In genomic region chr20:63253438-63254236, GRCh38 we compare ENCODE assay signal across 11 cellular contexts. TPM values are rescaled to one million over a fixed set of nuclear protein-coding genes. Genes with fewer than 3 reads are reported as not detected.
DNase-seq lines count a peak whose midpoint lies in the region; ATAC-seq and TF ChIP-seq lines count a peak whose summit lies in the region.
"Had no signal": no experiment of that assay in that cellular context is flagged by ENCODE, and none has a peak within 500 bp of the region (broad histone marks: within the 10 kb centered on the region; RNA-seq: fewer than 3 reads in every experiment).

No MANE protein-coding gene starts in this region.

- H3K9me3 ChIP-seq in H9 (ENCODE audit: control insufficient read depth, low read depth, low read length) (no peaks in the 10 kb centered on the region), psoas muscle (no peaks in the 10 kb centered on the region)
- H3K9me3 ChIP-seq: HAP-1 had no signal

- intact Hi-C loops in psoas muscle (cut with DNase I), result no loop called here

- no peaks in the 10 kb centered on the region for H3K36me3 ChIP-seq in psoas muscle (ENCODE audit: insufficient read depth in 1 of 2, low read depth in 1 of 2)
- H3K36me3 ChIP-seq: HAP-1 had no signal

- no peak overlapping the region for H2BK20ac ChIP-seq in H9 (ENCODE audit: low read depth, low read length, poor library complexity, severe bottlenecking)

- H3K4me2 ChIP-seq in H9 (ENCODE audit: insufficient read depth, insufficient read length, low read length), result peak overlapping the region; percentile 49

- H2BK120ac ChIP-seq in H9 (ENCODE audit: low read depth, low read length, poor library complexity, severe bottlenecking), result no peak overlapping the region

- no peak overlapping the region for H3K56ac ChIP-seq in H9 (ENCODE audit: insufficient read length, low read depth, low read length)

- TF ChIP-seq CTCF in H9 (conservative IDR thresholded peaks at IDR 0.05) (no peak), psoas muscle (IDR thresholded peaks at IDR 0.05) (no peak)

- no peaks in the 10 kb centered on the region for H3K79me2 ChIP-seq in H9 (ENCODE audit: insufficient read depth, low read length)

- H4K8ac ChIP-seq in H9 (replicated peaks; ENCODE audit: insufficient read length, low read depth, low read length), result no peak overlapping the region

- no peak overlapping the region for H3K27ac Mint-ChIP-seq in H9
- no peak overlapping the region for H3K27ac Mint-ChIP-seq in effector memory CD8-positive, alpha-beta T cell
- H3K27ac Mint-ChIP-seq: activated naive CD4-positive, alpha-beta T cell treated with anti-CD3 and anti-CD28 coated beads, Interleukin-2, amount 10 ng/mL, durations not matched to agents 7 days and 5 days had no signal

- H3K79me1 ChIP-seq in H9 (ENCODE audit: insufficient read depth, low read depth, low read length, poor library complexity, severe bottlenecking), result no peaks in the 10 kb centered on the region

- H3K4me3 ChIP-seq in psoas muscle, result peak overlapping the region; percentile 44
- H3K4me3 ChIP-seq: HAP-1 had no signal

- no peak overlapping the region for H2BK15ac ChIP-seq in H9 (ENCODE audit: low read depth, low read length)

- peaks cover 0 to 4% (median 0%) of the 10 kb centered on the region in 3 experiments; a peak in 1 of 7 replicates for H3K36me3 Mint-ChIP-seq in H9 (ENCODE audit: insufficient read depth in 1 of 3, low read depth in 3 of 3)
- H3K36me3 Mint-ChIP-seq in effector memory CD8-positive, alpha-beta T cell (ENCODE audit: insufficient read depth), result no peaks in the 10 kb centered on the region
- H3K36me3 Mint-ChIP-seq: activated naive CD4-positive, alpha-beta T cell treated with anti-CD3 and anti-CD28 coated beads, Interleukin-2, amount 10 ng/mL, durations not matched to agents 7 days and 5 days had no signal

- no CpG with 5 or more reads among the region's 90 CpGs for WGBS in H9 (ENCODE audit: extremely low coverage, insufficient read length, low lambda C conversion rate)
- 0 to 1% (median 1%) methylated on average over 49 to 89 of the region's 90 CpGs for WGBS in psoas muscle, 3 donors

- H2BK12ac ChIP-seq in H9 (ENCODE audit: insufficient read length, low read depth, low read length), result no peak overlapping the region

- no peak overlapping the region for H3K9ac ChIP-seq in H9 (ENCODE audit: extremely low read depth, insufficient read length, low read length)

- H2AFZ ChIP-seq in H9 (ENCODE audit: low read length), result no peak overlapping the region

- H4K5ac ChIP-seq in H9 (ENCODE audit: insufficient read length, low read depth, low read length), result no peak overlapping the region

- peaks cover 4% of the 10 kb centered on the region; the same call in 1 of the 2 replicates for H3K27me3 ChIP-seq in H9 (ENCODE audit: insufficient read depth, low read length)
- peaks cover 0 to 73% (median 34%) of the 10 kb centered on the region in 3 donors for H3K27me3 ChIP-seq in psoas muscle (ENCODE audit: insufficient read depth in 3 of 3, low read length in 2 of 3)

- H3K27me3 Mint-ChIP-seq in H9 (ENCODE audit: low read depth), result peaks cover 61% of the 10 kb centered on the region
- peaks cover 69 to 92% of the 10 kb centered on the region in 2 donors for H3K27me3 Mint-ChIP-seq in effector memory CD8-positive, alpha-beta T cell

- H4K20me1 ChIP-seq in H9 (ENCODE audit: control insufficient read depth, insufficient read depth, insufficient read length), result no peaks in the 10 kb centered on the region

- H3K4me1 Mint-ChIP-seq in H9, result peaks cover 32 to 33% of the 10 kb centered on the region in 2 experiments
- peaks cover 4 to 12% of the 10 kb centered on the region in 2 donors for H3K4me1 Mint-ChIP-seq in effector memory CD8-positive, alpha-beta T cell (ENCODE audit: low read depth in 2 of 2)
- H3K4me1 Mint-ChIP-seq: activated naive CD4-positive, alpha-beta T cell treated with anti-CD3 and anti-CD28 coated beads, Interleukin-2, amount 10 ng/mL, durations not matched to agents 7 days and 5 days had no signal

- no peak overlapping the region for H3K23ac ChIP-seq in H9 (ENCODE audit: insufficient read length, low read depth, low read length)

- no peak overlapping the region for H3K18ac ChIP-seq in H9 (ENCODE audit: insufficient read length, low read depth, low read length)

- H3K23me2 ChIP-seq in H9 (ENCODE audit: insufficient read length, low read depth, low read length, poor library complexity, severe bottlenecking), result peaks cover 15% of the 10 kb centered on the region

- H3K14ac ChIP-seq in H9 (ENCODE audit: insufficient read depth, low read length), result no peak overlapping the region

- H3T11ph ChIP-seq in H9 (ENCODE audit: low read length), result no peak overlapping the region

- H4K91ac ChIP-seq in H9 (ENCODE audit: insufficient read length, low read depth, low read length), result no peak overlapping the region

- H2BK5ac ChIP-seq in H9 (ENCODE audit: insufficient read length, low read length), result no peak overlapping the region

- peaks cover 2 to 5% of the 10 kb centered on the region in 2 experiments; a peak in 3 of 5 replicates for H3K9me3 Mint-ChIP-seq in H9
- H3K9me3 Mint-ChIP-seq in effector memory CD8-positive, alpha-beta T cell, result no peaks in the 10 kb centered on the region
- H3K9me3 Mint-ChIP-seq: activated naive CD4-positive, alpha-beta T cell treated with anti-CD3 and anti-CD28 coated beads, Interleukin-2, amount 10 ng/mL, durations not matched to agents 7 days and 5 days had no signal

- no peak for TF ChIP-seq POLR2A in GM18505 (IDR thresholded peaks at IDR 0.05; ENCODE audit: borderline replicate concordance, extremely low read depth, insufficient read depth, insufficient read length)

- H2AK5ac ChIP-seq in H9 (ENCODE audit: insufficient read length, low read length), result no peak overlapping the region

- H3K4me3 Mint-ChIP-seq in H9, result peak overlapping the region; percentile 60 to 73
- peak overlapping the region; percentile 18 to 22 for H3K4me3 Mint-ChIP-seq in effector memory CD8-positive, alpha-beta T cell
- H3K4me3 Mint-ChIP-seq: activated naive CD4-positive, alpha-beta T cell treated with anti-CD3 and anti-CD28 coated beads, Interleukin-2, amount 10 ng/mL, durations not matched to agents 7 days and 5 days had no signal

- ATAC-seq in effector memory CD8-positive, alpha-beta T cell (replicated peaks), result no peak
- ATAC-seq in psoas muscle (peak in 1 of 4 donors; percentile 21), GM18868 (IDR thresholded peaks at IDR 0.05; ENCODE audit: unreplicated experiment) (no peak), GM18505 (IDR thresholded peaks at IDR 0.05; ENCODE audit: unreplicated experiment) (no peak)

- H3K4me1 ChIP-seq in H9 (ENCODE audit: insufficient read depth, low read length) (no peaks in the 10 kb centered on the region), psoas muscle (peaks cover 2% of the 10 kb centered on the region)
- H3K4me1 ChIP-seq: HAP-1 had no signal

- no peak overlapping the region for H3K4ac ChIP-seq in H9 (ENCODE audit: low read depth, low read length)

- H3K27ac ChIP-seq in H9 (ENCODE audit: insufficient read length, low read depth, low read length) (no peak overlapping the region), psoas muscle (no peak overlapping the region)

- peak; percentile 79 for DNase-seq in H9
- no peak for DNase-seq in effector memory CD8-positive, alpha-beta T cell
- no peak for DNase-seq in psoas muscle
- DNase-seq in NCI-H1436 (lab: John Stamatoyannopoulos, UW), result no peak
- DNase-seq: activated naive CD4-positive, alpha-beta T cell treated with anti-CD3 and anti-CD28 coated beads, Interleukin-2, amount 10 ng/mL, durations not matched to agents 7 days and 5 days; Kasumi-1; kidney had no signal

RNA-seq across cellular contexts. Expression of gene NKAIN4, which starts 0.6 kb away (rescaled TPM):
- total RNA-seq in H9 (2021), result 19.1 and 20.9 TPM in 2 replicates
- total RNA-seq in psoas muscle, result not detected
- not detected for polyA plus RNA-seq in psoas muscle
- total RNA-seq: SK-MEL-5 had no signal

RNA-seq across cellular contexts. Expression of gene BIRC7, which starts 17.9 kb away (rescaled TPM):
- total RNA-seq in H9 (2021) (0.31 TPM in 1 of 2 replicates, not detected in the other), psoas muscle (not detected)
- polyA plus RNA-seq in psoas muscle, result under 1 TPM in 1 of 3 donors, not detected in 2; 0.04 TPM

RNA-seq across cellular contexts. Expression of gene ARFGAP1, which starts 19.0 kb away (rescaled TPM):
- total RNA-seq in H9 (2021) (111 and 114 TPM in 2 replicates), psoas muscle (10 to 100 TPM; 19.9 to 42.2 (median 25.5) TPM)
- 10 to 100 TPM; 22.3 to 42.0 (median 30.4) TPM for polyA plus RNA-seq in psoas muscle

RNA-seq across cellular contexts. Expression of gene YTHDF1, which starts 37.7 kb away (rescaled TPM):
- total RNA-seq in H9 (2021) (85.4 TPM in 2 replicates), psoas muscle (10 to 100 TPM; 36.0 to 52.1 (median 48.0) TPM)
- polyA plus RNA-seq in psoas muscle, result 10 to 100 TPM; 27.4 to 51.8 (median 28.9) TPM

RNA-seq across cellular contexts. Expression of gene COL20A1, which starts 39.3 kb away (rescaled TPM):
- total RNA-seq in H9 (2021) (1.3 and 2.3 TPM in 2 replicates), psoas muscle (not detected)
- polyA plus RNA-seq in psoas muscle, result under 1 TPM in 2 of 3 donors, not detected in 1; 0.08 to 0.09 TPM
- total RNA-seq: kidney, SK-MEL-5 had no signal

Comparison
In these comparisons a context has a peak if more than half of its experiments do, and no peak if none do; other contexts are left out.
1. RNA of gene NKAIN4, which starts 0.6 kb away (total RNA-seq): 19.1 to 20.9 TPM in H9; not detected in psoas muscle; every median in the first group is over 10 times any median in the second.